In the genomic region with DNA sequence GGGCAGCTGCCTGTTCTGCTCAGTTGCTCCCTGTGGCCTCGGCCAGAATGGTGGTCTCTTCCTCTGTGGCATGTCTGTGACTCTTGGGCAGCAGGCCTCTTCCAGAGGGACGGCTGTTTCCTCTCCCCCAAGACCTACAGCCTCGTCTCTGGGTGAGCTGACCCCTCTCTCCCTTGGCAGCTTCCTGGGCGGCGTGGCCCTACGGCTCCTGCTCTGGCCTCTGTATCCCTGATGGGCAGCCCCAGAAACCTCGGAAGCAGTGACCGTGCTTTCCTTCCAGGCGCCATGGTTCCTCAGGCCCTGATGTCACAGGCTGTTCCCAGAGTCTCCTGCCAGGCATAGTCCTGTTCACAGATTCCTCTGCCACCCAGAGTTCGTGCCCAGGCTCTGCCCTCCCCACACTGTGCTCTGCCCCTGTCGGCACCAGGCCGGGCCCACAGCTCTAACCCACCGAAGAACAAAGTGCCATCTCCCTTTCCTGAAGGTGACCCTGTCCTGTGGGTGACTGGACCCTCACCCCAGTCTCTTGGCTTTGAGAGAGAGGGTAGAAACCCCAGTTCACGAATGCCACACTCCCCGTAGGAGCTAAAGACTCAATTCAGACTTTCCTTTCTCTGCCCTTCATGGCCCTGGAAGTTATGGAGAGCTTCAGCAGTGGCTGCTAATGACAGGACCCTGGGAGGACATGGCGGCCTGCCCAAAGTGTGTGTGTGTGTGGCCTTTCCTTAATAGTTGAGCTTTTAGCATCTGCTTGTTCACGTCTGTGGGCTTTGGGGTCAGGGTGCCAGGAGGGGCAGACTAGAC, we compare ENCODE assay signal across 17 cellular contexts.
DNase-seq lines count a peak whose midpoint lies in the region; ATAC-seq and TF ChIP-seq lines count a peak whose summit lies in the region.
"Had no signal": no experiment of that assay in that cellular context is flagged by ENCODE, and none has a peak within 500 bp of the region (broad histone marks: within the 10 kb centered on the region; RNA-seq: fewer than 3 reads in every experiment).

No MANE protein-coding gene starts in this region.

- TF ChIP-seq CTCF in stomach (IDR thresholded peaks at IDR 0.05): no peak
- no peak for TF ChIP-seq CTCF in omental fat pad (IDR thresholded peaks at IDR 0.05)

- H3K27ac ChIP-seq in stomach: peak overlapping the region; percentile 19 to 78 (median 64)
- H3K27ac ChIP-seq: hepatocyte, prostate gland had no signal

- H3K4me1 Mint-ChIP-seq in activated naive CD4-positive, alpha-beta T cell treated with anti-CD3 and anti-CD28 coated beads, Interleukin-2, amount 50 U/mL, for 24 hours: peaks cover 66% of the 10 kb centered on the region
- H3K4me1 Mint-ChIP-seq in activated T-helper 2 cell treated with anti-CD3 and anti-CD28 coated beads, Interferon-gamma antibody, Interleukin-2, Interleukin-4, amounts not matched to agents 10 μg/mL and 5 μg/mL and 100 μg/mL, durations not matched to agents 14 hours and 24 hours and 36 hours (ENCODE audit: low read depth): peaks cover 58% of the 10 kb centered on the region
- H3K4me1 Mint-ChIP-seq in memory B cell: peaks cover 29% of the 10 kb centered on the region

- H3K4me1 ChIP-seq in stomach: peaks cover 16 to 51% (median 35%) of the 10 kb centered on the region in 4 donors
- H3K4me1 ChIP-seq: prostate gland had no signal

- 90 to 98% (median 93%) methylated on average over 10 to 17 of the region's 17 CpGs for WGBS in stomach, 5 donors

- no peaks in the 10 kb centered on the region for H3K27me3 Mint-ChIP-seq in activated naive CD4-positive, alpha-beta T cell treated with anti-CD3 and anti-CD28 coated beads, Interleukin-2, amount 50 U/mL, for 24 hours
- H3K27me3 Mint-ChIP-seq in activated T-helper 2 cell treated with anti-CD3 and anti-CD28 coated beads, Interferon-gamma antibody, Interleukin-2, Interleukin-4, amounts not matched to agents 10 μg/mL and 5 μg/mL and 100 μg/mL, durations not matched to agents 14 hours and 24 hours and 36 hours (ENCODE audit: low read depth): no peaks in the 10 kb centered on the region
- H3K27me3 Mint-ChIP-seq in memory B cell: no peaks in the 10 kb centered on the region

- DNase-seq in activated naive CD4-positive, alpha-beta T cell treated with anti-CD3 and anti-CD28 coated beads, Interleukin-2, amount 50 U/mL, for 16 hours: no peak
- DNase-seq in activated T-helper 2 cell treated with anti-CD3 and anti-CD28 coated beads, Interferon-gamma antibody, Interleukin-2, Interleukin-4, amounts not matched to agents 10 μg/mL and 5 μg/mL and 100 μg/mL, durations not matched to agents 14 hours and 24 hours and 36 hours (ENCODE audit: low spot score): no peak
- DNase-seq in memory B cell (ENCODE audit: low spot score in 2 of 2) (no peak), stomach (no peak), omental fat pad (ENCODE audit: low spot score) (no peak)
- DNase-seq in stimulated activated CD4-positive, alpha-beta T cell treated with anti-CD3 and anti-CD28 coated beads, Interleukin-15, amount 100 ng/mL, for 24 hours: no peak
- DNase-seq: AML-193; erythroblast; NCI-H345; PC-3; stimulated activated naive CD4-positive, alpha-beta T cell had no signal

- intact Hi-C loops in activated T-helper 2 cell treated with anti-CD3 and anti-CD28 coated beads, Interferon-gamma antibody, Interleukin-2, Interleukin-4, amounts not matched to agents 10 μg/mL and 5 μg/mL and 100 μg/mL, durations not matched to agents 14 hours and 24 hours and 36 hours (cut with micrococcal nuclease): loop anchor here (5.0 kb wide), 1 partner anchor 147 kb away; no protein-coding TSS in a partner anchor
- intact Hi-C loops in stomach (cut with DNase I; ENCODE audit: low total_unique reads): no loop called here

- H3K27ac Mint-ChIP-seq in activated naive CD4-positive, alpha-beta T cell treated with anti-CD3 and anti-CD28 coated beads, Interleukin-2, amount 50 U/mL, for 24 hours: peak overlapping the region; percentile 88
- H3K27ac Mint-ChIP-seq in activated T-helper 2 cell treated with anti-CD3 and anti-CD28 coated beads, Interferon-gamma antibody, Interleukin-2, Interleukin-4, amounts not matched to agents 10 μg/mL and 5 μg/mL and 100 μg/mL, durations not matched to agents 14 hours and 24 hours and 36 hours: peak overlapping the region; percentile 83
- H3K27ac Mint-ChIP-seq in memory B cell: peak overlapping the region; percentile 83

- ATAC-seq in memory B cell (ENCODE audit: low read depth): no peak
- no peak for ATAC-seq in GM18505 (IDR thresholded peaks at IDR 0.05; ENCODE audit: unreplicated experiment)
- ATAC-seq in omental fat pad (ENCODE audit: low FRiP score): no peak
- ATAC-seq: PC-3 had no signal

- no peak for TF ChIP-seq POLR2A in stomach (IDR thresholded peaks at IDR 0.05)
- TF ChIP-seq POLR2A in GM18505 (IDR thresholded peaks at IDR 0.05; ENCODE audit: borderline replicate concordance, extremely low read depth, insufficient read depth, insufficient read length): no peak

- H3K9me3 ChIP-seq in stomach: no peaks in the 10 kb centered on the region
- H3K9me3 ChIP-seq: prostate gland had no signal

- H3K36me3 Mint-ChIP-seq in activated naive CD4-positive, alpha-beta T cell treated with anti-CD3 and anti-CD28 coated beads, Interleukin-2, amount 50 U/mL, for 24 hours: peaks cover 6% of the 10 kb centered on the region
- H3K36me3 Mint-ChIP-seq in activated T-helper 2 cell treated with anti-CD3 and anti-CD28 coated beads, Interferon-gamma antibody, Interleukin-2, Interleukin-4, amounts not matched to agents 10 μg/mL and 5 μg/mL and 100 μg/mL, durations not matched to agents 14 hours and 24 hours and 36 hours (ENCODE audit: low read depth): peaks cover 56% of the 10 kb centered on the region
- H3K36me3 Mint-ChIP-seq in memory B cell: peaks cover 17% of the 10 kb centered on the region

- H3K4me3 ChIP-seq in stomach: no peak overlapping the region
- H3K4me3 ChIP-seq: hepatocyte, lung, prostate gland had no signal

- H3K27me3 ChIP-seq in stomach: no peaks in the 10 kb centered on the region
- H3K27me3 ChIP-seq: hepatocyte had no signal

- no peak overlapping the region for H3K4me3 Mint-ChIP-seq in activated naive CD4-positive, alpha-beta T cell treated with anti-CD3 and anti-CD28 coated beads, Interleukin-2, amount 50 U/mL, for 24 hours
- peak overlapping the region; percentile 8 for H3K4me3 Mint-ChIP-seq in activated T-helper 2 cell treated with anti-CD3 and anti-CD28 coated beads, Interferon-gamma antibody, Interleukin-2, Interleukin-4, amounts not matched to agents 10 μg/mL and 5 μg/mL and 100 μg/mL, durations not matched to agents 14 hours and 24 hours and 36 hours (ENCODE audit: low read depth)
- H3K4me3 Mint-ChIP-seq in memory B cell: no peak overlapping the region
- H3K4me3 Mint-ChIP-seq: brain had no signal

- peaks cover 20 to 42% (median 36%) of the 10 kb centered on the region in 4 donors for H3K36me3 ChIP-seq in stomach

- no peak for TF ChIP-seq EP300 in stomach (IDR thresholded peaks at IDR 0.05)

- H3K9me3 Mint-ChIP-seq in activated naive CD4-positive, alpha-beta T cell treated with anti-CD3 and anti-CD28 coated beads, Interleukin-2, amount 50 U/mL, for 24 hours: no peaks in the 10 kb centered on the region
- H3K9me3 Mint-ChIP-seq in activated T-helper 2 cell treated with anti-CD3 and anti-CD28 coated beads, Interferon-gamma antibody, Interleukin-2, Interleukin-4, amounts not matched to agents 10 μg/mL and 5 μg/mL and 100 μg/mL, durations not matched to agents 14 hours and 24 hours and 36 hours: no peaks in the 10 kb centered on the region
- H3K9me3 Mint-ChIP-seq in memory B cell: no peaks in the 10 kb centered on the region
- H3K9me3 Mint-ChIP-seq: brain had no signal
